Comparison of ENCODE assay signal across 9 cellular contexts in genomic region chr9:126723807-126724172, GRCh38.
DNase-seq lines count a peak whose midpoint lies in the region; ATAC-seq lines count a peak whose summit lies in the region.
"Had no signal": no experiment of that assay in that cellular context is flagged by ENCODE, and none has a peak within 500 bp of the region (broad histone marks: within the 10 kb centered on the region; RNA-seq: fewer than 3 reads in every experiment).

No MANE protein-coding gene starts in this region.

- ATAC-seq in HG02571 (IDR thresholded peaks at IDR 0.05; ENCODE audit: unreplicated experiment) (no peak), HG03457 (IDR thresholded peaks at IDR 0.05; ENCODE audit: unreplicated experiment) (no peak)

- H3K27ac ChIP-seq in cingulate gyrus (ENCODE audit: low read depth, low read length) = peak overlapping the region; percentile 85

- no peak overlapping the region for H3K4me3 ChIP-seq in NT2/D1 (ENCODE audit: insufficient read length, low read depth)

- H3K9ac ChIP-seq in NT2/D1 (ENCODE audit: insufficient read length, low read depth) = peak overlapping the region; percentile 79

- peaks cover 26% of the 10 kb centered on the region for H3K27me3 ChIP-seq in NT2/D1 (ENCODE audit: insufficient read depth, insufficient read length)

- peaks cover 17% of the 10 kb centered on the region for H3K4me1 ChIP-seq in NT2/D1 (ENCODE audit: insufficient read depth, insufficient read length)

- intact Hi-C loops in posterior cingulate gyrus (cut with DNase I) = no loop called here

- DNase-seq in NCI-H1092 treated with DMSO at 0.1 percent for 48 hours (lab: John Stamatoyannopoulos, UW) = peak; percentile 10
- DNase-seq in NCI-H1092 (lab: John Stamatoyannopoulos, UW) = no peak
- no peak for DNase-seq in NT2/D1 (ENCODE audit: low read depth, low spot score)
- peak in 7 of 10 donors; percentile 45 to 92 (median 60) for DNase-seq in posterior cingulate gyrus
- no peak for DNase-seq in stimulated activated CD4-positive, alpha-beta T cell treated with anti-CD3 and anti-CD28 coated beads, Interleukin-15, amount 100 ng/mL, for 24 hours

- no peaks in the 10 kb centered on the region for H3K36me3 ChIP-seq in NT2/D1 (ENCODE audit: insufficient read depth, insufficient read length, low read length)

- H3K9me3 ChIP-seq in NT2/D1 (ENCODE audit: insufficient read depth, low read length) = 0 out of 2 replicates have a peak, but pooled peaks cover 1% of the 10 kb centered on the region
- H3K9me3 ChIP-seq: A549 had no signal

Comparison
In these comparisons a context has a peak if more than half of its experiments do, and no peak if none do; other contexts are left out.
1. DNase-seq: peak in NCI-H1092 treated with DMSO at 0.1 percent for 48 hours (single experiment) and posterior cingulate gyrus (7 of 10); none in NCI-H1092 (single experiment), NT2/D1 (single experiment) and stimulated activated CD4-positive, alpha-beta T cell treated with anti-CD3 and anti-CD28 coated beads, Interleukin-15, amount 100 ng/mL, for 24 hours (single experiment).